1 cellular context compared by ENCODE assay signal in genomic region chr1:7104053-7104738, GRCh38.
TF ChIP-seq lines count a peak whose summit lies in the region.

No MANE protein-coding gene starts in this region.

TF ChIP-seq in HEK293, 187 proteins besides CTCF, POLR2A, EP300 and RAD21 (continued from another document):
- TF ChIP-seq ZSCAN4 (tag by site-specific recombination; IDR thresholded peaks at IDR 0.05): peak; percentile 57; the same call in 1 of the 2 replicates
- TF ChIP-seq ZNF621 (tag by site-specific recombination; IDR thresholded peaks at IDR 0.05): 0 out of 2 replicates have a peak, but pooled peaks have one; percentile 4
- TF ChIP-seq ZNF571 (tag by site-specific recombination; IDR thresholded peaks at IDR 0.05): peak; percentile 69; the same call in 1 of the 2 replicates
- no peak for TF ChIP-seq ZNF202 (tag by site-specific recombination; IDR thresholded peaks at IDR 0.05; ENCODE audit: borderline replicate concordance)
- TF ChIP-seq ZSCAN16 (tag by site-specific recombination; IDR thresholded peaks at IDR 0.05): no peak
- peak; percentile 40; the same call in 1 of the 2 replicates for TF ChIP-seq ZNF580 (tag by site-specific recombination; IDR thresholded peaks at IDR 0.05)
- no peak for TF ChIP-seq OSR2 (tag by site-specific recombination; IDR thresholded peaks at IDR 0.05)
- TF ChIP-seq ZNF350 (tag by site-specific recombination; IDR thresholded peaks at IDR 0.05): no peak
- TF ChIP-seq HOXC10 (CRISPR knock-in tag; IDR thresholded peaks at IDR 0.05): no peak
- no peak for TF ChIP-seq ZNF596 (tag by site-specific recombination; IDR thresholded peaks at IDR 0.05)
- no peak for TF ChIP-seq TCF7L2 (IDR thresholded peaks at IDR 0.05; ENCODE audit: borderline replicate concordance, low read depth, low read length)
- no peak for TF ChIP-seq ZNF530 (tag by site-specific recombination; IDR thresholded peaks at IDR 0.05; ENCODE audit: low read depth)
- TF ChIP-seq ZNF488 (tag by site-specific recombination; IDR thresholded peaks at IDR 0.05): no peak
- TF ChIP-seq ZNF830 (tag by site-specific recombination; IDR thresholded peaks at IDR 0.05; ENCODE audit: low read depth): no peak
- TF ChIP-seq ZNF19 (tag by site-specific recombination; IDR thresholded peaks at IDR 0.05; ENCODE audit: low read depth): no peak
- no peak for TF ChIP-seq ZNF747 (tag by site-specific recombination; IDR thresholded peaks at IDR 0.05)
- TF ChIP-seq YY1 (tag by site-specific recombination; IDR thresholded peaks at IDR 0.05): no peak
- TF ChIP-seq ZNF76 (tag by site-specific recombination; IDR thresholded peaks at IDR 0.05; ENCODE audit: borderline replicate concordance, low read depth): no peak
- TF ChIP-seq ZNF837 (tag by site-specific recombination; IDR thresholded peaks at IDR 0.05): no peak
- TF ChIP-seq ZBTB8A (tag by site-specific recombination; IDR thresholded peaks at IDR 0.05): no peak
- TF ChIP-seq ZNF521 (tag by site-specific recombination; IDR thresholded peaks at IDR 0.05): no peak
- no peak for TF ChIP-seq ZBTB1 (tag by site-specific recombination; IDR thresholded peaks at IDR 0.05)
- peak; percentile 74; the same call in 1 of the 2 replicates for TF ChIP-seq ZNF239 (tag by site-specific recombination; IDR thresholded peaks at IDR 0.05)
- TF ChIP-seq GFI1B (tag by site-specific recombination; IDR thresholded peaks at IDR 0.05): no peak
- TF ChIP-seq ZNF600 (tag by site-specific recombination; IDR thresholded peaks at IDR 0.05): no peak
- TF ChIP-seq ZNF2 (tag by site-specific recombination; IDR thresholded peaks at IDR 0.05): peak; percentile 76; the same call in 1 of the 2 replicates
- peak; percentile 95 for TF ChIP-seq ZNF114 (tag by site-specific recombination; IDR thresholded peaks at IDR 0.05)
- no peak for TF ChIP-seq ZNF155 (tag by site-specific recombination; IDR thresholded peaks at IDR 0.05)
- no peak; the same call in 1 of the 2 replicates for TF ChIP-seq ZBTB7A (tag by site-specific recombination; IDR thresholded peaks at IDR 0.05; ENCODE audit: low read depth)
- no peak for TF ChIP-seq BCL6B (tag by site-specific recombination; IDR thresholded peaks at IDR 0.05)
- TF ChIP-seq ZNF677 (tag by site-specific recombination; IDR thresholded peaks at IDR 0.05): no peak
- TF ChIP-seq ZNF704 (tag by site-specific recombination; IDR thresholded peaks at IDR 0.05): no peak
- TF ChIP-seq ZNF558 (tag by site-specific recombination; IDR thresholded peaks at IDR 0.05): no peak
- no peak for TF ChIP-seq ZNF394 (tag by site-specific recombination; IDR thresholded peaks at IDR 0.05; ENCODE audit: borderline replicate concordance)
TF ChIP-seq in HEK293: peak in this region for 9.
